ENCODE assay signal across 19 cellular contexts in the genomic region with DNA sequence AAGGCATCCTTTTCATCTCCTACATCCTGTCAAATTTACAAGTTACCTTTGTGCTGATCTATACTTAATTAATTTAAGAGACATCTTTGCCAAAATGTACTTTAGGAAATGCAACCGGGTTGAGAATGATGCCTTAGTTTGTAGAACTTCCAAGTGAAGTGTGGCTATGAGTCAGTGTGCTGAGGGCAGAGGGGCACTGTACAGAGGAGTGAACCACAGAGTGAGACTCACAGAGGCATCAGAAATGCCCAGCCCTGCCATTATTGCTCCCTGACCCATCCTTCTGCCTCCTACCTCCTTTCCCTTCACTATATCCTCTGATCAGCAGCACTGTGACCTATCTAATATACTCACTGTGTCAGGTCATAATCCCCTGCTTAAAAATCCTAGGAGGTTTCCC.
DNase-seq lines count a peak whose midpoint lies in the region; ATAC-seq, FAIRE-seq and TF ChIP-seq lines count a peak whose summit lies in the region.
"Had no signal": no experiment of that assay in that cellular context is flagged by ENCODE, and none has a peak within 500 bp of the region (broad histone marks: within the 10 kb centered on the region; RNA-seq: fewer than 3 reads in every experiment).

No MANE protein-coding gene starts in this region.

- no peak overlapping the region for H3K4ac ChIP-seq in IMR-90 (ENCODE audit: low read depth, low read length)

- in situ Hi-C loops in IMR-90 (cut with MboI; ENCODE audit: low sequenced_read_pairs): no loop called here

- H3K36me3 ChIP-seq in IMR-90 (ENCODE audit: control insufficient read depth, insufficient read depth, low read length) (no peaks in the 10 kb centered on the region), Peyer's patch (no peaks in the 10 kb centered on the region), WERI-Rb-1 (no peaks in the 10 kb centered on the region)
- H3K36me3 ChIP-seq: BE2C, HAP-1 had no signal

- TF ChIP-seq CTCF in IMR-90 (conservative IDR thresholded peaks at IDR 0.05; ENCODE audit: low read depth, low read length) (no peak), Peyer's patch (IDR thresholded peaks at IDR 0.05) (no peak), WERI-Rb-1 (IDR thresholded peaks at IDR 0.05; ENCODE audit: low read depth, low read length) (no peak)

- no CpG with 5 or more reads among the region's 1 CpG for WGBS in IMR-90 (ENCODE audit: extremely low coverage in 2 of 2, insufficient read length in 1 of 2), 2 experiments

- DNase-seq in EL: peak; percentile 61
- DNase-seq in IMR-90: peak; percentile 55
- peak; percentile 29 for DNase-seq in fibroblast of peridontal ligament (ENCODE audit: extremely low read depth)
- DNase-seq in Peyer's patch: no peak
- DNase-seq in OCI-M1 (lab: John Stamatoyannopoulos, UW): no peak
- no peak for DNase-seq in WERI-Rb-1
- no peak for DNase-seq in GM19239 (ENCODE audit: insufficient read length, low spot score)
- DNase-seq: BE2C; CD4-positive, alpha-beta memory T cell; COR-L47; DMS153; DMS79 treated with DMSO at 0.1 percent for 48 hours had no signal

- no peaks in the 10 kb centered on the region for H3K9me3 ChIP-seq in IMR-90 (ENCODE audit: control insufficient read depth, insufficient read depth, low read length)
- H3K9me3 ChIP-seq in Peyer's patch: no peaks in the 10 kb centered on the region
- no peaks in the 10 kb centered on the region for H3K9me3 ChIP-seq in WERI-Rb-1 (ENCODE audit: severe bottlenecking)
- H3K9me3 ChIP-seq: BE2C, HAP-1 had no signal

- TF ChIP-seq POLR2A in IMR-90 (IDR thresholded peaks at IDR 0.05; ENCODE audit: low read depth, low read length) (no peak), Peyer's patch (IDR thresholded peaks at IDR 0.05) (no peak)

- no peak overlapping the region for H3K56ac ChIP-seq in IMR-90 (ENCODE audit: extremely low read depth, insufficient read depth, low read length)

- POLR2A ChIA-PET in IMR-90 (lab: Charles Lee; ENCODE audit: unreplicated experiment): no interaction called here

- H3K18ac ChIP-seq in IMR-90 (ENCODE audit: low read depth, low read length): no peak overlapping the region

- no peak overlapping the region for H2BK5ac ChIP-seq in IMR-90 (ENCODE audit: low read depth, low read length, poor library complexity, severe bottlenecking)

- H4K20me1 ChIP-seq in IMR-90 (ENCODE audit: insufficient read depth, low read length): no peaks in the 10 kb centered on the region

- H2BK120ac ChIP-seq in IMR-90 (ENCODE audit: low read depth, low read length): no peak overlapping the region

- no peak overlapping the region for H3K23ac ChIP-seq in IMR-90 (ENCODE audit: low read depth, low read length)

- BruUV-seq in IMR-90 (replicated peaks; lab: Mats Ljungman, UMichigan): no TSS peak

- no peak overlapping the region for H2BK20ac ChIP-seq in IMR-90 (ENCODE audit: low read depth, low read length)

- H2AFZ ChIP-seq in IMR-90 (replicated peaks; ENCODE audit: low read length, poor library complexity): no peak overlapping the region

- no peak overlapping the region for H3K4me2 ChIP-seq in IMR-90 (ENCODE audit: low read depth, low read length)

- no peaks in the 10 kb centered on the region for H3K27me3 ChIP-seq in IMR-90 (ENCODE audit: control insufficient read depth, insufficient read depth, low read length)
- H3K27me3 ChIP-seq in Peyer's patch: no peaks in the 10 kb centered on the region
- no peaks in the 10 kb centered on the region for H3K27me3 ChIP-seq in WERI-Rb-1 (ENCODE audit: insufficient read depth, low read depth, severe bottlenecking)
- H3K27me3 ChIP-seq: BE2C had no signal

- H4K91ac ChIP-seq in IMR-90 (ENCODE audit: insufficient read depth, low read depth, low read length): no peak overlapping the region

- H3K14ac ChIP-seq in IMR-90 (replicated peaks; ENCODE audit: low read depth, low read length): no peak overlapping the region

- no peaks in the 10 kb centered on the region; the same call in 1 of the 2 replicates for H3K9me1 ChIP-seq in IMR-90 (ENCODE audit: insufficient read depth, low read length)

- peak; percentile 93 for ATAC-seq in IMR-90 (ENCODE audit: low read depth)
- ATAC-seq: HepG2 had no signal

- H3K4me1 ChIP-seq in IMR-90 (ENCODE audit: control insufficient read depth, insufficient read depth, low read length) (no peaks in the 10 kb centered on the region; the same call in 1 of the 2 replicates), Peyer's patch (no peaks in the 10 kb centered on the region)
- H3K4me1 ChIP-seq: BE2C, HAP-1 had no signal

- dilution Hi-C loops in IMR-90 (cut with HindIII; ENCODE audit: low sequenced_read_pairs, unreplicated experiment): no loop called here

- H3K4me3 ChIP-seq in IMR-90 (ENCODE audit: insufficient read depth, low read depth, low read length): no peak overlapping the region
- no peak overlapping the region for H3K4me3 ChIP-seq in Peyer's patch
- H3K4me3 ChIP-seq in WERI-Rb-1 (ENCODE audit: low read depth, low read length): no peak overlapping the region
- H3K4me3 ChIP-seq: HAP-1 had no signal

- H3K9ac ChIP-seq in IMR-90 (ENCODE audit: low read depth, low read length): no peak overlapping the region

- no peaks in the 10 kb centered on the region for H3K79me1 ChIP-seq in IMR-90 (ENCODE audit: low read depth in 1 of 2, low read length in 2 of 2)

- intact Hi-C loops in IMR-90 (cut with micrococcal nuclease): no loop called here

- H2BK15ac ChIP-seq in IMR-90 (ENCODE audit: low read depth, low read length): no peak overlapping the region

- FAIRE-seq in GM19239 (lab: Jason Lieb, UNC): no peak
- FAIRE-seq: A204.1, D721Med, H1, HepG2, HTR-8/SVneo had no signal

- no peak for TF ChIP-seq RAD21 in IMR-90 (IDR thresholded peaks at IDR 0.05; ENCODE audit: low read length)

- H3K27ac ChIP-seq in IMR-90 (ENCODE audit: insufficient read depth, low read length) (no peak overlapping the region), Peyer's patch (no peak overlapping the region), WERI-Rb-1 (no peak overlapping the region)
- H3K27ac ChIP-seq: C4-2B had no signal

- CTCF ChIA-PET in IMR-90 (lab: Yijun Ruan, JAX): no interaction called here

- H4K5ac ChIP-seq in IMR-90 (ENCODE audit: low read depth, low read length): no peak overlapping the region

- H2AK5ac ChIP-seq in IMR-90 (ENCODE audit: low read depth, low read length): no peak overlapping the region

- no peak overlapping the region for H2AK9ac ChIP-seq in IMR-90 (replicated peaks; ENCODE audit: low read depth, low read length, poor library complexity)

- no peak overlapping the region for H4K8ac ChIP-seq in IMR-90 (ENCODE audit: low read depth in 2 of 2, low read length in 2 of 2)

TF ChIP-seq in IMR-90, 13 proteins besides CTCF, POLR2A, EP300 and RAD21:
- TF ChIP-seq SMC3 (IDR thresholded peaks at IDR 0.05; ENCODE audit: low read depth, low read length) (no peak), NFE2L2 (IDR thresholded peaks at IDR 0.05; ENCODE audit: low read depth, low read length) (no peak), MXI1 (IDR thresholded peaks at IDR 0.05; ENCODE audit: borderline replicate concordance, low read depth, low read length) (no peak), CHD1 (IDR thresholded peaks at IDR 0.05; ENCODE audit: low read depth, low read length) (no peak), RCOR1 (IDR thresholded peaks at IDR 0.05; ENCODE audit: insufficient replicate concordance, low read length) (no peak), FOS (IDR thresholded peaks at IDR 0.05; ENCODE audit: low read depth, low read length) (no peak), MAZ (IDR thresholded peaks at IDR 0.05; ENCODE audit: borderline replicate concordance, low read depth, low read length) (no peak), BHLHE40 (IDR thresholded peaks at IDR 0.05; ENCODE audit: low read depth, low read length) (no peak), RFX5 (IDR thresholded peaks at IDR 0.05; ENCODE audit: low read depth, low read length) (no peak), MAFK (IDR thresholded peaks at IDR 0.05; ENCODE audit: low read depth, low read length) (no peak), CEBPB (IDR thresholded peaks at IDR 0.05; ENCODE audit: low read depth, low read length) (no peak)
- TF ChIP-seq, protein P1, sequence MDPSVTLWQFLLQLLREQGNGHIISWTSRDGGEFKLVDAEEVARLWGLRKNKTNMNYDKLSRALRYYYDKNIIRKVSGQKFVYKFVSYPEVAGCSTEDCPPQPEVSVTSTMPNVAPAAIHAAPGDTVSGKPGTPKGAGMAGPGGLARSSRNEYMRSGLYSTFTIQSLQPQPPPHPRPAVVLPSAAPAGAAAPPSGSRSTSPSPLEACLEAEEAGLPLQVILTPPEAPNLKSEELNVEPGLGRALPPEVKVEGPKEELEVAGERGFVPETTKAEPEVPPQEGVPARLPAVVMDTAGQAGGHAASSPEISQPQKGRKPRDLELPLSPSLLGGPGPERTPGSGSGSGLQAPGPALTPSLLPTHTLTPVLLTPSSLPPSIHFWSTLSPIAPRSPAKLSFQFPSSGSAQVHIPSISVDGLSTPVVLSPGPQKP (IDR thresholded peaks at IDR 0.05; ENCODE audit: borderline replicate concordance, low read depth, low read length): no peak
- TF ChIP-seq, protein P2, sequence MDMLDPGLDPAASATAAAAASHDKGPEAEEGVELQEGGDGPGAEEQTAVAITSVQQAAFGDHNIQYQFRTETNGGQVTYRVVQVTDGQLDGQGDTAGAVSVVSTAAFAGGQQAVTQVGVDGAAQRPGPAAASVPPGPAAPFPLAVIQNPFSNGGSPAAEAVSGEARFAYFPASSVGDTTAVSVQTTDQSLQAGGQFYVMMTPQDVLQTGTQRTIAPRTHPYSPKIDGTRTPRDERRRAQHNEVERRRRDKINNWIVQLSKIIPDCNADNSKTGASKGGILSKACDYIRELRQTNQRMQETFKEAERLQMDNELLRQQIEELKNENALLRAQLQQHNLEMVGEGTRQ (IDR thresholded peaks at IDR 0.05; ENCODE audit: low read depth, low read length): no peak

Comparison
In these comparisons a context has a peak if more than half of its experiments do, and no peak if none do; other contexts are left out.
1. DNase-seq: peak in EL (single experiment), IMR-90 (single experiment) and fibroblast of peridontal ligament (single experiment); none in Peyer's patch (0 of 3), OCI-M1 (single experiment), WERI-Rb-1 (single experiment) and GM19239 (single experiment).